ENCODE assay signal across 1 cellular context in the genomic region with DNA sequence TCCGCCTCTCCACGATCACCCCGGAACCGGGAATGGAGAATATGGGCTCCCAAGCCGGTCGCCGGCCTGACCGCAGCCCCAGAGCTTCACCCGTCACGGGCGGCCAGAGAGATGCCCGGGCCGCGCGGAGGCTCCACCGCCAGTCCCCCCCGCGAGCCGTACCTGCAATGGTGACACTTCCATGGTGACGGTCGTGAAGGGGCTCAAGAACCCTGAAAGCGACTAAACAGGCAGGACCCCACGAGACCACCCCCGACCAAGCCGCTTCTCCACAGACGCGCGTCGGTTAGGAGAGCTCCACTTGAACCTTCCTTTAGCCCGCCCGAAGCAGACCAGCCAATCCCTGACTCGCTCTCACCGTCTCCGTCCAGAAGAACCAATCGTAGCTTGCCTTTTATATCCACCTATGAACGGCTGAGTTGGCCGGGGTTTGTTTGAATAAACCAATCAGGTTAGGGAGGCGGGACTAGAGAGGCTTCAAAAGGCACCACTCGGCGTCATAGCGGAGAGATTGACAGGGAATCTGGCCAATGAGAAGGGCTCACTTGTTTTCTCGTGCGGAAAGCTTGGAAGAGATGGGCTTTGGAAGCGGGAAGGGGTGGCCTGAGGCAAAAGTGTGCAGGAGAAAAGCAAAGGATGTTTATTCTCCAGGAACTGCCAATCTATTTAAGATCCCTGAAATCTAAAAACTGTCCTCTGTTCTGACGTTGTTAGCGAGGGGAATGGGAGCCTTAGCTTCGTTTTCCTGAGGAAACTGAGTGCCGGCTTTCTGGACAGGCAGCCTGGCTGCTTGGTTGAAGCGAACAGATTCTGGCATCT.
TF ChIP-seq lines count a peak whose summit lies in the region.

A gene with protein sequence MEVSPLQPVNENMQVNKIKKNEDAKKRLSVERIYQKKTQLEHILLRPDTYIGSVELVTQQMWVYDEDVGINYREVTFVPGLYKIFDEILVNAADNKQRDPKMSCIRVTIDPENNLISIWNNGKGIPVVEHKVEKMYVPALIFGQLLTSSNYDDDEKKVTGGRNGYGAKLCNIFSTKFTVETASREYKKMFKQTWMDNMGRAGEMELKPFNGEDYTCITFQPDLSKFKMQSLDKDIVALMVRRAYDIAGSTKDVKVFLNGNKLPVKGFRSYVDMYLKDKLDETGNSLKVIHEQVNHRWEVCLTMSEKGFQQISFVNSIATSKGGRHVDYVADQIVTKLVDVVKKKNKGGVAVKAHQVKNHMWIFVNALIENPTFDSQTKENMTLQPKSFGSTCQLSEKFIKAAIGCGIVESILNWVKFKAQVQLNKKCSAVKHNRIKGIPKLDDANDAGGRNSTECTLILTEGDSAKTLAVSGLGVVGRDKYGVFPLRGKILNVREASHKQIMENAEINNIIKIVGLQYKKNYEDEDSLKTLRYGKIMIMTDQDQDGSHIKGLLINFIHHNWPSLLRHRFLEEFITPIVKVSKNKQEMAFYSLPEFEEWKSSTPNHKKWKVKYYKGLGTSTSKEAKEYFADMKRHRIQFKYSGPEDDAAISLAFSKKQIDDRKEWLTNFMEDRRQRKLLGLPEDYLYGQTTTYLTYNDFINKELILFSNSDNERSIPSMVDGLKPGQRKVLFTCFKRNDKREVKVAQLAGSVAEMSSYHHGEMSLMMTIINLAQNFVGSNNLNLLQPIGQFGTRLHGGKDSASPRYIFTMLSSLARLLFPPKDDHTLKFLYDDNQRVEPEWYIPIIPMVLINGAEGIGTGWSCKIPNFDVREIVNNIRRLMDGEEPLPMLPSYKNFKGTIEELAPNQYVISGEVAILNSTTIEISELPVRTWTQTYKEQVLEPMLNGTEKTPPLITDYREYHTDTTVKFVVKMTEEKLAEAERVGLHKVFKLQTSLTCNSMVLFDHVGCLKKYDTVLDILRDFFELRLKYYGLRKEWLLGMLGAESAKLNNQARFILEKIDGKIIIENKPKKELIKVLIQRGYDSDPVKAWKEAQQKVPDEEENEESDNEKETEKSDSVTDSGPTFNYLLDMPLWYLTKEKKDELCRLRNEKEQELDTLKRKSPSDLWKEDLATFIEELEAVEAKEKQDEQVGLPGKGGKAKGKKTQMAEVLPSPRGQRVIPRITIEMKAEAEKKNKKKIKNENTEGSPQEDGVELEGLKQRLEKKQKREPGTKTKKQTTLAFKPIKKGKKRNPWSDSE (N-terminal part only) (minus strand): TSS at position 288 of the 819 bp plus-strand sequence. CDS start 105 bp downstream, at position 183.

TF ChIP-seq in HepG2, 621 proteins besides CTCF, POLR2A, EP300 and RAD21 (continued from another document and continues in another):
- TF ChIP-seq, protein P1, sequence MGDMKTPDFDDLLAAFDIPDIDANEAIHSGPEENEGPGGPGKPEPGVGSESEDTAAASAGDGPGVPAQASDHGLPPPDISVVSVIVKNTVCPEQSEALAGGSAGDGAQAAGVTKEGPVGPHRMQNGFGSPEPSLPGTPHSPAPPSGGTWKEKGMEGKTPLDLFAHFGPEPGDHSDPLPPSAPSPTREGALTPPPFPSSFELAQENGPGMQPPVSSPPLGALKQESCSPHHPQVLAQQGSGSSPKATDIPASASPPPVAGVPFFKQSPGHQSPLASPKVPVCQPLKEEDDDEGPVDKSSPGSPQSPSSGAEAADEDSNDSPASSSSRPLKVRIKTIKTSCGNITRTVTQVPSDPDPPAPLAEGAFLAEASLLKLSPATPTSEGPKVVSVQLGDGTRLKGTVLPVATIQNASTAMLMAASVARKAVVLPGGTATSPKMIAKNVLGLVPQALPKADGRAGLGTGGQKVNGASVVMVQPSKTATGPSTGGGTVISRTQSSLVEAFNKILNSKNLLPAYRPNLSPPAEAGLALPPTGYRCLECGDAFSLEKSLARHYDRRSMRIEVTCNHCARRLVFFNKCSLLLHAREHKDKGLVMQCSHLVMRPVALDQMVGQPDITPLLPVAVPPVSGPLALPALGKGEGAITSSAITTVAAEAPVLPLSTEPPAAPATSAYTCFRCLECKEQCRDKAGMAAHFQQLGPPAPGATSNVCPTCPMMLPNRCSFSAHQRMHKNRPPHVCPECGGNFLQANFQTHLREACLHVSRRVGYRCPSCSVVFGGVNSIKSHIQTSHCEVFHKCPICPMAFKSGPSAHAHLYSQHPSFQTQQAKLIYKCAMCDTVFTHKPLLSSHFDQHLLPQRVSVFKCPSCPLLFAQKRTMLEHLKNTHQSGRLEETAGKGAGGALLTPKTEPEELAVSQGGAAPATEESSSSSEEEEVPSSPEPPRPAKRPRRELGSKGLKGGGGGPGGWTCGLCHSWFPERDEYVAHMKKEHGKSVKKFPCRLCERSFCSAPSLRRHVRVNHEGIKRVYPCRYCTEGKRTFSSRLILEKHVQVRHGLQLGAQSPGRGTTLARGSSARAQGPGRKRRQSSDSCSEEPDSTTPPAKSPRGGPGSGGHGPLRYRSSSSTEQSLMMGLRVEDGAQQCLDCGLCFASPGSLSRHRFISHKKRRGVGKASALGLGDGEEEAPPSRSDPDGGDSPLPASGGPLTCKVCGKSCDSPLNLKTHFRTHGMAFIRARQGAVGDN (CRISPR knock-in tag; IDR thresholded peaks at IDR 0.05), result peak; percentile 83
- TF ChIP-seq SAP130 (CRISPR knock-in tag; IDR thresholded peaks at IDR 0.05; ENCODE audit: low read depth) (peak; percentile 99), KLF15 (CRISPR knock-in tag; IDR thresholded peaks at IDR 0.05; ENCODE audit: borderline replicate concordance) (no peak), SCMH1 (CRISPR knock-in tag; IDR thresholded peaks at IDR 0.05; ENCODE audit: borderline replicate concordance) (no peak), ISL2 (CRISPR knock-in tag; IDR thresholded peaks at IDR 0.05) (peak; percentile 66), FOXP1 (IDR thresholded peaks at IDR 0.05) (no peak), FOXP1 (CRISPR knock-in tag; IDR thresholded peaks at IDR 0.05) (no peak), ZNF777 (CRISPR knock-in tag; IDR thresholded peaks at IDR 0.05) (peak; percentile 72), ZNF251 (CRISPR knock-in tag; IDR thresholded peaks at IDR 0.05) (no peak), STAG1 (CRISPR knock-in tag; IDR thresholded peaks at IDR 0.05) (no peak), SATB2 (CRISPR knock-in tag; IDR thresholded peaks at IDR 0.05) (no peak), SRY (CRISPR knock-in tag; IDR thresholded peaks at IDR 0.05) (no peak; the same call in 1 of the 2 replicates), FOXA3 (CRISPR knock-in tag; IDR thresholded peaks at IDR 0.05) (no peak; the same call in 1 of the 2 replicates), GTF3A (CRISPR knock-in tag; conservative IDR thresholded peaks at IDR 0.05) (no peak), JUND (CRISPR knock-in tag; IDR thresholded peaks at IDR 0.05) (no peak), ZNF781 (CRISPR knock-in tag; IDR thresholded peaks at IDR 0.05; ENCODE audit: borderline replicate concordance, not compliant biosample characterization) (no peak), BHLHE40 (IDR thresholded peaks at IDR 0.05; ENCODE audit: low read length) (peak; percentile 56), ZSCAN22 (CRISPR knock-in tag; IDR thresholded peaks at IDR 0.05) (no peak), HNF4G (IDR thresholded peaks at IDR 0.05; ENCODE audit: borderline replicate concordance, low read depth, low read length) (no peak), HNF4G (CRISPR knock-in tag; IDR thresholded peaks at IDR 0.05; ENCODE audit: borderline replicate concordance, low read depth) (no peak), ZIK1 (CRISPR knock-in tag; IDR thresholded peaks at IDR 0.05; ENCODE audit: borderline replicate concordance, low read depth) (no peak; the same call in 1 of the 2 replicates), TBP (CRISPR knock-in tag; IDR thresholded peaks at IDR 0.05) (no peak), KDM3A (CRISPR knock-in tag; IDR thresholded peaks at IDR 0.05; ENCODE audit: low read depth) (peak; percentile 27; the same call in 1 of the 2 replicates), ATAD3A (CRISPR knock-in tag; IDR thresholded peaks at IDR 0.05) (no peak), ZNF20 (CRISPR knock-in tag; IDR thresholded peaks at IDR 0.05) (no peak), ZNF788 (CRISPR knock-in tag; IDR thresholded peaks at IDR 0.05; ENCODE audit: borderline replicate concordance) (peak; percentile 29; the same call in 1 of the 2 replicates), MEF2D (CRISPR knock-in tag; IDR thresholded peaks at IDR 0.05) (peak; percentile 73), ZNF230 (CRISPR knock-in tag; IDR thresholded peaks at IDR 0.05) (no peak), HOXA7 (CRISPR knock-in tag; IDR thresholded peaks at IDR 0.05) (no peak), ZFP36L1 (CRISPR knock-in tag; IDR thresholded peaks at IDR 0.05) (peak; percentile 100), ZSCAN21 (CRISPR knock-in tag; IDR thresholded peaks at IDR 0.05; ENCODE audit: borderline replicate concordance) (peak; percentile 72), ZNF101 (CRISPR knock-in tag; IDR thresholded peaks at IDR 0.05; ENCODE audit: borderline replicate concordance, low read depth) (no peak), CREM (IDR thresholded peaks at IDR 0.05) (peak; percentile 87), CREM (CRISPR knock-in tag; IDR thresholded peaks at IDR 0.05) (no peak), SOX13 (IDR thresholded peaks at IDR 0.05) (peak; percentile 10; the same call in 1 of the 2 replicates), SOX13 (CRISPR knock-in tag; conservative IDR thresholded peaks at IDR 0.05 in 1 of 2, IDR thresholded peaks at IDR 0.05 in 1 of 2) (no peak), ZNF766 (CRISPR knock-in tag; IDR thresholded peaks at IDR 0.05; ENCODE audit: borderline replicate concordance) (no peak), ZNF468 (CRISPR knock-in tag; IDR thresholded peaks at IDR 0.05) (no peak), HIVEP1 (CRISPR knock-in tag; IDR thresholded peaks at IDR 0.05) (no peak), PRPF4 (IDR thresholded peaks at IDR 0.05; ENCODE audit: low read depth, low read length, poor library complexity, severe bottlenecking) (no peak)
- TF ChIP-seq, protein P2, sequence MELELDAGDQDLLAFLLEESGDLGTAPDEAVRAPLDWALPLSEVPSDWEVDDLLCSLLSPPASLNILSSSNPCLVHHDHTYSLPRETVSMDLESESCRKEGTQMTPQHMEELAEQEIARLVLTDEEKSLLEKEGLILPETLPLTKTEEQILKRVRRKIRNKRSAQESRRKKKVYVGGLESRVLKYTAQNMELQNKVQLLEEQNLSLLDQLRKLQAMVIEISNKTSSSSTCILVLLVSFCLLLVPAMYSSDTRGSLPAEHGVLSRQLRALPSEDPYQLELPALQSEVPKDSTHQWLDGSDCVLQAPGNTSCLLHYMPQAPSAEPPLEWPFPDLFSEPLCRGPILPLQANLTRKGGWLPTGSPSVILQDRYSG (CRISPR knock-in tag; IDR thresholded peaks at IDR 0.05), result 0 out of 2 replicates have a peak, but pooled peaks have one; percentile 50
- TF ChIP-seq, protein P3, sequence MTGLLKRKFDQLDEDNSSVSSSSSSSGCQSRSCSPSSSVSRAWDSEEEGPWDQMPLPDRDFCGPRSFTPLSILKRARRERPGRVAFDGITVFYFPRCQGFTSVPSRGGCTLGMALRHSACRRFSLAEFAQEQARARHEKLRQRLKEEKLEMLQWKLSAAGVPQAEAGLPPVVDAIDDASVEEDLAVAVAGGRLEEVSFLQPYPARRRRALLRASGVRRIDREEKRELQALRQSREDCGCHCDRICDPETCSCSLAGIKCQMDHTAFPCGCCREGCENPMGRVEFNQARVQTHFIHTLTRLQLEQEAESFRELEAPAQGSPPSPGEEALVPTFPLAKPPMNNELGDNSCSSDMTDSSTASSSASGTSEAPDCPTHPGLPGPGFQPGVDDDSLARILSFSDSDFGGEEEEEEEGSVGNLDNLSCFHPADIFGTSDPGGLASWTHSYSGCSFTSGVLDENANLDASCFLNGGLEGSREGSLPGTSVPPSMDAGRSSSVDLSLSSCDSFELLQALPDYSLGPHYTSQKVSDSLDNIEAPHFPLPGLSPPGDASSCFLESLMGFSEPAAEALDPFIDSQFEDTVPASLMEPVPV (CRISPR knock-in tag; IDR thresholded peaks at IDR 0.05), result peak; percentile 98
- TF ChIP-seq, protein P4, sequence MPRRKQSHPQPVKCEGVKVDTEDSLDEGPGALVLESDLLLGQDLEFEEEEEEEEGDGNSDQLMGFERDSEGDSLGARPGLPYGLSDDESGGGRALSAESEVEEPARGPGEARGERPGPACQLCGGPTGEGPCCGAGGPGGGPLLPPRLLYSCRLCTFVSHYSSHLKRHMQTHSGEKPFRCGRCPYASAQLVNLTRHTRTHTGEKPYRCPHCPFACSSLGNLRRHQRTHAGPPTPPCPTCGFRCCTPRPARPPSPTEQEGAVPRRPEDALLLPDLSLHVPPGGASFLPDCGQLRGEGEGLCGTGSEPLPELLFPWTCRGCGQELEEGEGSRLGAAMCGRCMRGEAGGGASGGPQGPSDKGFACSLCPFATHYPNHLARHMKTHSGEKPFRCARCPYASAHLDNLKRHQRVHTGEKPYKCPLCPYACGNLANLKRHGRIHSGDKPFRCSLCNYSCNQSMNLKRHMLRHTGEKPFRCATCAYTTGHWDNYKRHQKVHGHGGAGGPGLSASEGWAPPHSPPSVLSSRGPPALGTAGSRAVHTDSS (CRISPR knock-in tag; conservative IDR thresholded peaks at IDR 0.05), result no peak
